In the genomic region with DNA sequence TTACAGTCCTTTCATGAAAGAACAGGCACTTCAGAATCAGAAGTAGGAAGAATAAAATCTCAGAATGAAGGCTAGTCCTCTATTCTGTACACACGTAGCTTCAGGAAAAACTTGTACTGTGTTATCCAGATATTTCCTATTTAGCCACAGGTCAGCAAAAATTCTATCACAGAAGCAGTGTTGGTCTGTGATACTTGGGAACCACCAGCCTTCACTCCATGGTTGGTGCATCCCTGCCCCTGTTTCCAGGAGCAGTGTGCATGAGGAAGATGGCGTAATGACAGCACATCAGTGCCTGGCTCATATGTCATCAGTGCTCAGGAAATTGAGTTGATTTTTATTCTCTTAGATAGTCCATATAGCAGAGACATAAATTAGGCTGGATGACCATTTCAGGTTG, we compare ENCODE assay signal across 13 cellular contexts.
DNase-seq lines count a peak whose midpoint lies in the region; ATAC-seq, FAIRE-seq and TF ChIP-seq lines count a peak whose summit lies in the region.
"Had no signal": no experiment of that assay in that cellular context is flagged by ENCODE, and none has a peak within 500 bp of the region (broad histone marks: within the 10 kb centered on the region; RNA-seq: fewer than 3 reads in every experiment).

No MANE protein-coding gene starts in this region.

- no peak overlapping the region for H3K4me3 ChIP-seq in left ventricle myocardium inferior
- peak overlapping the region in 1 of 3 experiments; percentile 38 for H3K4me3 ChIP-seq in endothelial cell of umbilical vein (replicated peaks in 1 of 3; ENCODE audit: insufficient read depth in 1 of 3, low read depth in 1 of 3, low read length in 3 of 3)
- H3K4me3 ChIP-seq in parathyroid adenoma (ENCODE audit: low read depth, low read length) = no peak overlapping the region
- H3K4me3 ChIP-seq in aorta (ENCODE audit: low read length in 2 of 2) = no peak overlapping the region
- H3K4me3 ChIP-seq: mucosa of descending colon had no signal

- H2AFZ ChIP-seq in endothelial cell of umbilical vein (ENCODE audit: low read depth, low read length) (no peak overlapping the region), parathyroid adenoma (no peak overlapping the region)

- CTCF ChIA-PET in endothelial cell of umbilical vein (lab: Charles Lee) = interaction anchor here (0.6 to 3.7 kb wide), 16 partner anchors 9 to 119 kb away, joined by 3 to 42 read pairs (median 6); partner anchors contain the start of gene SAMD4A

- TF ChIP-seq CTCF in left ventricle myocardium inferior (IDR thresholded peaks at IDR 0.05; ENCODE audit: borderline replicate concordance) (no peak), endothelial cell of umbilical vein (IDR thresholded peaks at IDR 0.05; ENCODE audit: extremely low read depth in 1 of 2, insufficient read depth in 1 of 2, low read depth in 1 of 2, low read length in 2 of 2) (no peak), parathyroid adenoma (IDR thresholded peaks at IDR 0.05) (no peak)

- no peaks in the 10 kb centered on the region for H4K20me1 ChIP-seq in endothelial cell of umbilical vein (replicated peaks; ENCODE audit: control insufficient read depth, extremely low read depth, insufficient read depth, low read length)

- TF ChIP-seq POLR2A in endothelial cell of umbilical vein (IDR thresholded peaks at IDR 0.05; ENCODE audit: low read depth, low read length) = no peak

- ATAC-seq in Right ventricle myocardium superior (ENCODE audit: poor library complexity) (no peak), aorta (ENCODE audit: low FRiP score) (no peak), GM18511 (IDR thresholded peaks at IDR 0.05; ENCODE audit: unreplicated experiment) (no peak)

- H3K9ac ChIP-seq in endothelial cell of umbilical vein (replicated peaks; ENCODE audit: extremely low read depth, insufficient read depth, low read length) (peak overlapping the region; percentile 100), parathyroid adenoma (no peak overlapping the region)

- H3K4me2 ChIP-seq in endothelial cell of umbilical vein (ENCODE audit: insufficient read depth, low read length) (peak overlapping the region; percentile 81), parathyroid adenoma (ENCODE audit: low read length) (no peak overlapping the region)

- BruUV-seq in endothelial cell of umbilical vein (replicated peaks; lab: Mats Ljungman, UMichigan) = no TSS peak

- no peak for DNase-seq in left ventricle myocardium inferior
- DNase-seq in Right ventricle myocardium superior = no peak
- no peak for DNase-seq in endothelial cell of umbilical vein (ENCODE audit: low read depth, low spot score)
- DNase-seq in aorta = no peak
- no peak for DNase-seq in 8988T
- no peak for DNase-seq in G401 (ENCODE audit: low spot score)
- DNase-seq: activated CD4-positive, alpha-beta T cell treated with anti-CD3 and anti-CD28 coated beads, Interleukin-2, amount 50 U/mL, for 4 hours; Calu3; mucosa of descending colon; NCI-H1105; NCI-H446 treated with DMSO at 0.1 percent for 48 hours had no signal

- POLR2A ChIA-PET in endothelial cell of umbilical vein (lab: Charles Lee) = interaction anchor here (0.6 to 4.3 kb wide), 16 partner anchors 9 to 118 kb away, joined by 3 to 29 read pairs (median 4); partner anchors contain the start of gene SAMD4A

- H3K27ac ChIP-seq in left ventricle myocardium inferior (replicated peaks) (peak overlapping the region; percentile 90), endothelial cell of umbilical vein (ENCODE audit: insufficient read depth, low read depth, low read length) (peak overlapping the region; percentile 100), parathyroid adenoma (peak overlapping the region; percentile 8), aorta (ENCODE audit: low read depth in 1 of 2, low read length in 2 of 2) (peak overlapping the region; percentile 6 to 54)

- no peak for FAIRE-seq in endothelial cell of umbilical vein (lab: Jason Lieb, UNC)

- H3K9me3 ChIP-seq in left ventricle myocardium inferior (replicated peaks) (no peaks in the 10 kb centered on the region), endothelial cell of umbilical vein (replicated peaks; ENCODE audit: control insufficient read depth, insufficient read depth, low read length) (no peaks in the 10 kb centered on the region), parathyroid adenoma (ENCODE audit: control insufficient read depth, low read length) (no peaks in the 10 kb centered on the region), aorta (ENCODE audit: control insufficient read depth, low read length) (no peaks in the 10 kb centered on the region)
- H3K9me3 ChIP-seq: mucosa of descending colon had no signal

- H3K4me1 ChIP-seq in left ventricle myocardium inferior = peaks cover 83% of the 10 kb centered on the region
- H3K4me1 ChIP-seq in endothelial cell of umbilical vein (ENCODE audit: control insufficient read depth, extremely low read depth, insufficient read depth, low read length) = peaks cover 64% of the 10 kb centered on the region
- H3K4me1 ChIP-seq in parathyroid adenoma = peaks cover 8% of the 10 kb centered on the region
- H3K4me1 ChIP-seq in aorta (ENCODE audit: control insufficient read depth in 1 of 2, insufficient read depth in 2 of 2, low read length in 2 of 2) = peaks cover 3% of the 10 kb centered on the region in 2 donors

- H3K36me3 ChIP-seq in left ventricle myocardium inferior (no peaks in the 10 kb centered on the region), endothelial cell of umbilical vein (ENCODE audit: control insufficient read depth in 2 of 2, extremely low read depth in 1 of 2, insufficient read depth in 2 of 2, low read length in 2 of 2) (no peaks in the 10 kb centered on the region), parathyroid adenoma (ENCODE audit: control insufficient read depth, insufficient read depth, low read length) (no peaks in the 10 kb centered on the region), aorta (ENCODE audit: control insufficient read depth in 1 of 2, insufficient read depth in 2 of 2, low read length in 1 of 2) (no peaks in the 10 kb centered on the region)

- no peaks in the 10 kb centered on the region for H3K9me1 ChIP-seq in endothelial cell of umbilical vein (replicated peaks; ENCODE audit: control insufficient read depth, extremely low read depth, insufficient read depth, low read length)

- WGBS in aorta, 2 donors = 62 to 63% methylated on average over 2 of the region's 2 CpGs

- peaks cover 70% of the 10 kb centered on the region for H3K79me2 ChIP-seq in endothelial cell of umbilical vein (ENCODE audit: control insufficient read depth, insufficient read depth, low read length)
- no peaks in the 10 kb centered on the region for H3K79me2 ChIP-seq in parathyroid adenoma

- in situ Hi-C loops in G401 (cut with HindIII; ENCODE audit: low sequenced_read_pairs) = no loop called here

- intact Hi-C loops in left ventricle myocardium inferior (cut with micrococcal nuclease) = no loop called here
- intact Hi-C loops in Right ventricle myocardium superior (cut with DNase I) = no loop called here
- intact Hi-C loops in endothelial cell of umbilical vein (cut with micrococcal nuclease) = loop anchor here (1.0 kb wide), 6 partner anchors 23 to 166 kb away; partner anchors contain the start of gene GMFB
- intact Hi-C loops in aorta (cut with DNase I) = loop anchor here in 1 of 2 donors (5.0 kb wide), 1 partner anchor 33 kb away; no protein-coding TSS in a partner anchor

- H3K27me3 ChIP-seq in left ventricle myocardium inferior (ENCODE audit: low read depth) (no peaks in the 10 kb centered on the region), endothelial cell of umbilical vein (ENCODE audit: control insufficient read depth in 2 of 2, insufficient read depth in 2 of 2, low read length in 2 of 2) (no peaks in the 10 kb centered on the region), parathyroid adenoma (ENCODE audit: control insufficient read depth, insufficient read depth, low read length) (no peaks in the 10 kb centered on the region), aorta (ENCODE audit: control insufficient read depth in 1 of 2, insufficient read depth in 2 of 2, low read length in 1 of 2) (no peaks in the 10 kb centered on the region)

- dilution Hi-C loops in endothelial cell of umbilical vein (cut with MboI; ENCODE audit: extremely low pct_ligation_motif_present, low sequenced_read_pairs) = no loop called here

TF ChIP-seq in endothelial cell of umbilical vein, 7 proteins besides CTCF, POLR2A, EP300 and RAD21:
- TF ChIP-seq, protein P1, sequence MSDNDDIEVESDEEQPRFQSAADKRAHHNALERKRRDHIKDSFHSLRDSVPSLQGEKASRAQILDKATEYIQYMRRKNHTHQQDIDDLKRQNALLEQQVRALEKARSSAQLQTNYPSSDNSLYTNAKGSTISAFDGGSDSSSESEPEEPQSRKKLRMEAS (IDR thresholded peaks at IDR 0.05; ENCODE audit: insufficient read depth, insufficient read length) = no peak
- TF ChIP-seq EZH2 (IDR thresholded peaks at IDR 0.05; ENCODE audit: borderline replicate concordance, low read depth, low read length, severe bottlenecking) (no peak), FOS (IDR thresholded peaks at IDR 0.05; ENCODE audit: borderline replicate concordance, insufficient read depth, low read length) (no peak), JUN (IDR thresholded peaks at IDR 0.05; ENCODE audit: borderline replicate concordance, insufficient read depth, insufficient read length, low read depth) (no peak), POLR2AphosphoS5 (IDR thresholded peaks at IDR 0.05; ENCODE audit: insufficient read depth, low read depth, low read length) (no peak), GATA2 (IDR thresholded peaks at IDR 0.05; ENCODE audit: insufficient read depth, insufficient read length, low read depth, low read length) (no peak), MYC (IDR thresholded peaks at IDR 0.05; ENCODE audit: low read depth, low read length) (no peak)

Comparison
In these comparisons a context has a peak if more than half of its experiments do, and no peak if none do; other contexts are left out.
1. H3K27ac ChIP-seq: peak in every context shown above with its lines; median percentile 100 in endothelial cell of umbilical vein; 90 in left ventricle myocardium inferior; 30 in aorta; 8 in parathyroid adenoma.